ENCODE assay signal across 10 cellular contexts in genomic region chr18:13801260-13801601, GRCh38. TPM values are rescaled to one million over a fixed set of nuclear protein-coding genes. Genes with fewer than 3 reads are reported as not detected.
A peak's percentile ranks its signal among the peaks of the same experiment; 100 is the strongest.
DNase-seq lines count a peak whose midpoint lies in the region; ATAC-seq and TF ChIP-seq lines count a peak whose summit lies in the region.
"Had no signal": no experiment of that assay in that cellular context is flagged by ENCODE, and none has a peak within 500 bp of the region (broad histone marks: within the 10 kb centered on the region; RNA-seq: fewer than 3 reads in every experiment).

No MANE protein-coding gene starts in this region.

- TF ChIP-seq POLR2A in gastrocnemius medialis (IDR thresholded peaks at IDR 0.05): no peak

- no peaks in the 10 kb centered on the region for H3K36me3 ChIP-seq in left ventricle myocardium inferior
- H3K36me3 ChIP-seq in gastrocnemius medialis: no peaks in the 10 kb centered on the region
- H3K36me3 ChIP-seq: transverse colon had no signal

- H3K9me3 ChIP-seq in left ventricle myocardium inferior (replicated peaks): no peaks in the 10 kb centered on the region
- H3K9me3 ChIP-seq in gastrocnemius medialis: no peaks in the 10 kb centered on the region
- H3K9me3 ChIP-seq: transverse colon had no signal

- peaks cover 12% of the 10 kb centered on the region for H3K4me1 ChIP-seq in left ventricle myocardium inferior
- no peaks in the 10 kb centered on the region for H3K4me1 ChIP-seq in gastrocnemius medialis

- ATAC-seq in GM18868 (IDR thresholded peaks at IDR 0.05; ENCODE audit: unreplicated experiment) (peak; percentile 15), gastrocnemius medialis (no peak), GM18909 (IDR thresholded peaks at IDR 0.05; ENCODE audit: poor library complexity, unreplicated experiment) (no peak)

- POLR2A ChIA-PET in activated CD4-positive, alpha-beta memory T cell treated with anti-CD3 and anti-CD28 coated beads for 36 hours (lab: Charles Lee): no interaction called here

- intact Hi-C loops in activated CD4-positive, alpha-beta memory T cell treated with anti-CD3 and anti-CD28 coated beads for 36 hours (cut with micrococcal nuclease): loop anchor here (2.0 kb wide), 1 partner anchor 242 kb away; no protein-coding TSS in a partner anchor
- intact Hi-C loops in left ventricle myocardium inferior (cut with micrococcal nuclease) (no loop called here), gastrocnemius medialis (cut with DNase I; ENCODE audit: low total_unique reads) (loop anchor here (10.0 kb wide), 1 partner anchor 246 kb away; no protein-coding TSS in a partner anchor)

- CTCF ChIA-PET in activated CD4-positive, alpha-beta memory T cell treated with anti-CD3 and anti-CD28 coated beads for 36 hours (lab: Charles Lee): interaction anchor here (1.0 to 1.5 kb wide), 2 partner anchors 12 to 243 kb away, joined by 3 read pairs; no protein-coding TSS in a partner anchor

- H3K27ac ChIP-seq in left ventricle myocardium inferior (replicated peaks) (no peak overlapping the region), gastrocnemius medialis (no peak overlapping the region)
- H3K27ac ChIP-seq: transverse colon had no signal

- H3K4me3 Mint-ChIP-seq in activated CD4-positive, alpha-beta memory T cell treated with anti-CD3 and anti-CD28 coated beads for 36 hours: peak overlapping the region; percentile 1

- no peaks in the 10 kb centered on the region for H3K36me3 Mint-ChIP-seq in activated CD4-positive, alpha-beta memory T cell treated with anti-CD3 and anti-CD28 coated beads for 36 hours

- H3K9me3 Mint-ChIP-seq in activated CD4-positive, alpha-beta memory T cell treated with anti-CD3 and anti-CD28 coated beads for 36 hours: no peaks in the 10 kb centered on the region

- no peaks in the 10 kb centered on the region for H3K27me3 ChIP-seq in left ventricle myocardium inferior (ENCODE audit: low read depth)
- peaks cover 0 to 3% (median 0%) of the 10 kb centered on the region in 3 donors for H3K27me3 ChIP-seq in gastrocnemius medialis

- H3K27me3 Mint-ChIP-seq in activated CD4-positive, alpha-beta memory T cell treated with anti-CD3 and anti-CD28 coated beads for 36 hours: peaks cover 59% of the 10 kb centered on the region

- no peak for TF ChIP-seq CTCF in left ventricle myocardium inferior (IDR thresholded peaks at IDR 0.05; ENCODE audit: borderline replicate concordance)
- no peak for TF ChIP-seq CTCF in gastrocnemius medialis (IDR thresholded peaks at IDR 0.05 in 4 of 5, conservative IDR thresholded peaks at IDR 0.05 in 1 of 5)

- H3K4me1 Mint-ChIP-seq in activated CD4-positive, alpha-beta memory T cell treated with anti-CD3 and anti-CD28 coated beads for 36 hours (ENCODE audit: low read depth): peaks cover 4% of the 10 kb centered on the region

- no peak overlapping the region for H3K27ac Mint-ChIP-seq in activated CD4-positive, alpha-beta memory T cell treated with anti-CD3 and anti-CD28 coated beads for 36 hours

- H3K4me3 ChIP-seq in left ventricle myocardium inferior: peak overlapping the region; percentile 54
- peak overlapping the region in 3 of 4 donors; percentile 3 to 43 (median 27) for H3K4me3 ChIP-seq in gastrocnemius medialis

- in situ Hi-C loops in gastrocnemius medialis (cut with MboI; ENCODE audit: low sequenced_read_pairs in 4 of 4): loop anchor here in 3 of 4 donors (25.0 kb wide), 3 partner anchors 261 to 586 kb away; no protein-coding TSS in a partner anchor

- no peak for DNase-seq in activated CD4-positive, alpha-beta memory T cell treated with anti-CD3 and anti-CD28 coated beads for 36 hours
- no peak for DNase-seq in left ventricle myocardium inferior
- DNase-seq in gastrocnemius medialis: no peak
- no peak for DNase-seq in SIG-M5 treated with dmso at 0.1 percent for 504 hours (lab: John Stamatoyannopoulos, UW; ENCODE audit: unreplicated experiment)
- no peak for DNase-seq in DMS 273 (lab: John Stamatoyannopoulos, UW; ENCODE audit: unreplicated experiment)
- no peak for DNase-seq in activated effector memory CD4-positive, alpha-beta T cell treated with anti-CD3 and anti-CD28 coated beads, Interleukin-2, amount 50 U/mL, for 16 hours

RNA-seq across cellular contexts. Expression of gene MC5R, which starts 22.7 kb away (rescaled TPM):
- not detected for total RNA-seq in activated CD4-positive, alpha-beta memory T cell treated with anti-CD3 and anti-CD28 coated beads for 36 hours
- not detected for total RNA-seq in left ventricle myocardium inferior
- not detected for total RNA-seq in gastrocnemius medialis
- total RNA-seq: posterior vena cava, transverse colon had no signal
